In the genomic region with DNA sequence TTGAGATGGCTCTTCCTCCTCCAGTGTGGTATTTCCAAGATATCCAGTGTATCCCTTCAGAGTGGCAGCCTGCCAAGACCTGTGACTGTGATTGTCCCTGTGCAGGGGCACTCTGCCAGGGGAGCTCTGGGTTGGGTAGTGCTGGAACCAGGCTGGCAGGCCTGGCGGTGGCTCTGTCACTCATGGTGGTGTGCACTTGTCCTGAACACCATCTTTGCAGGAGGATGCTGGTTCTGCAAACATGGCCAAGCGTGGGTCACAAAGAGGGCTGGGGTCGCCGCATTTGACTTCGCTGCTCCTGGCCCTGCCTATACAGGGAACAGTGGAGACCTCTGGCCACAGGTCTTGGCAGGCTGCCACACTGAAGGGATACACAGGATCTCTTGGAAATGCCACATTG, we compare ENCODE assay signal across 21 cellular contexts.
DNase-seq lines count a peak whose midpoint lies in the region; ATAC-seq, FAIRE-seq and TF ChIP-seq lines count a peak whose summit lies in the region.
"Had no signal": no experiment of that assay in that cellular context is flagged by ENCODE, and none has a peak within 500 bp of the region (broad histone marks: within the 10 kb centered on the region; RNA-seq: fewer than 3 reads in every experiment).

No MANE protein-coding gene starts in this region.

- no peak overlapping the region for H2BK15ac ChIP-seq in H1 (ENCODE audit: low read length)

- H3K27ac ChIP-seq in H1 (ENCODE audit: low read depth, low read length): no peak overlapping the region
- H3K27ac ChIP-seq: foreskin keratinocyte, sigmoid colon, vagina had no signal

- no peak overlapping the region for H3K23ac ChIP-seq in H1 (ENCODE audit: insufficient read length)

- H2AK5ac ChIP-seq in H1 (ENCODE audit: low read depth, low read length): no peak overlapping the region

- H3K27me3 ChIP-seq in H1 (replicated peaks in 1 of 4; ENCODE audit: control insufficient read depth in 3 of 4, extremely low read depth in 1 of 4, insufficient read depth in 3 of 4, low read length in 3 of 4): no peaks in the 10 kb centered on the region
- H3K27me3 ChIP-seq: foreskin keratinocyte, sigmoid colon, vagina had no signal

- H3K4me1 ChIP-seq in H1 (replicated peaks in 1 of 4; ENCODE audit: control insufficient read depth in 3 of 4, insufficient read depth in 4 of 4, low read length in 3 of 4): peaks cover 2 to 9% (median 7%) of the 10 kb centered on the region in 4 experiments; a peak in 4 of 7 replicates

- TF ChIP-seq POLR2A in H1 (IDR thresholded peaks at IDR 0.05; ENCODE audit: control extremely low read depth in 1 of 2, low read depth in 2 of 2, low read length in 2 of 2): no peak

- no peak overlapping the region for H2BK12ac ChIP-seq in H1 (ENCODE audit: low read depth, low read length)

- no peak overlapping the region for H3K56ac ChIP-seq in H1 (replicated peaks; ENCODE audit: insufficient read length, low read depth, low read length)

- FAIRE-seq in H1 (lab: Jason Lieb, UNC): no peak

- no peak for TF ChIP-seq EP300 in H1 (IDR thresholded peaks at IDR 0.05; ENCODE audit: borderline replicate concordance in 1 of 2, low read depth in 2 of 2, low read length in 2 of 2)

- POLR2A ChIA-PET in H1 (lab: Charles Lee; ENCODE audit: partially characterized antibody): no interaction called here

- CTCF ChIA-PET in H1 (lab: Charles Lee; ENCODE audit: partially characterized antibody): interaction anchor here (1.0 to 1.6 kb wide), 2 partner anchors 96 to 302 kb away, joined by 3 read pairs; no protein-coding TSS in a partner anchor

- no peak overlapping the region for H4K5ac ChIP-seq in H1 (ENCODE audit: insufficient read length, low read depth, low read length)

- no peak for TF ChIP-seq RAD21 in H1 (IDR thresholded peaks at IDR 0.05 in 1 of 2, conservative IDR thresholded peaks at IDR 0.05 in 1 of 2; ENCODE audit: low read depth in 2 of 2, low read length in 2 of 2)

- H2BK120ac ChIP-seq in H1 (replicated peaks; ENCODE audit: low read depth, low read length): no peak overlapping the region

- no peaks in the 10 kb centered on the region for H3K9me3 ChIP-seq in H1 (ENCODE audit: insufficient read depth in 2 of 2, low read depth in 1 of 2, low read length in 1 of 2)
- H3K9me3 ChIP-seq: sigmoid colon, vagina had no signal

- H2BK20ac ChIP-seq in H1 (ENCODE audit: low read length): 0 out of 2 replicates have a peak overlapping the region, but pooled peaks have one; percentile 73

- no peak for TF ChIP-seq CTCF in H1 (IDR thresholded peaks at IDR 0.05; ENCODE audit: control extremely low read depth in 1 of 3, insufficient read depth in 1 of 3, low read depth in 1 of 3, low read length in 3 of 3)

- DNase-seq in COR-L47 (lab: John Stamatoyannopoulos, UW) (peak; percentile 79), NCI-H1105 treated with DMSO at 0.1 percent for 48 hours (lab: John Stamatoyannopoulos, UW) (peak; percentile 49), H1 (ENCODE audit: low read depth in 1 of 2, low spot score in 2 of 2) (no peak), mucosa of gallbladder (ENCODE audit: low spot score) (peak; percentile 86), H4 (ENCODE audit: low spot score) (no peak), T-helper 1 cell (no peak)
- no peak for DNase-seq in activated CD4-positive, alpha-beta T cell treated with anti-CD3 and anti-CD28 coated beads, Interleukin-2, amount 50 U/mL, for 1 hour
- DNase-seq: activated CD4-positive, alpha-beta memory T cell treated with anti-CD3 and anti-CD28 coated beads for 36 hours; activated naive CD4-positive, alpha-beta T cell treated with anti-CD3 and anti-CD28 coated beads, Interleukin-2, amount 50 U/mL, for 16 hours; activated T-cell treated with anti-CD3 and anti-CD28 coated beads, Interleukin-2, amount 50 U/mL, for 24 hours; cortex of kidney; foreskin keratinocyte; Kasumi-1; kidney glomerular epithelial cell; NCI-H1417 treated with DMSO at 0.1 percent for 48 hours; NCI-H510A; sigmoid colon; T-helper 2 cell had no signal

- H3K4me3 ChIP-seq in H1 (ENCODE audit: extremely low read depth in 1 of 4, insufficient read depth in 2 of 4, low read depth in 3 of 4, low read length in 4 of 4): no peak overlapping the region
- H3K4me3 ChIP-seq: sigmoid colon, vagina had no signal

- WGBS in H1 (ENCODE audit: extremely low coverage in 1 of 2, insufficient coverage in 1 of 2, insufficient read length in 1 of 2, insufficient replicate concordance in 2 of 2, low coverage in 1 of 2, low lambda C conversion rate in 2 of 2, missing lambda C conversion rate in 1 of 2), 2 experiments: 91% methylated on average over 5 of the region's 5 CpGs; no CpG with 5 or more reads in 1 of the 2 experiments

- no peaks in the 10 kb centered on the region for H4K20me1 ChIP-seq in H1 (replicated peaks in 1 of 2; ENCODE audit: control insufficient read depth in 1 of 2, insufficient read depth in 2 of 2, low read length in 2 of 2)

- peaks cover 0 to 4% (median under 1%) of the 10 kb centered on the region in 4 experiments; a peak in 3 of 8 replicates for H3K36me3 ChIP-seq in H1 (ENCODE audit: control insufficient read depth in 2 of 4, insufficient read depth in 4 of 4, low read length in 3 of 4)
- H3K36me3 ChIP-seq: vagina had no signal

- no peak overlapping the region for H2BK5ac ChIP-seq in H1 (ENCODE audit: low read depth, low read length)

- no peaks in the 10 kb centered on the region for H3K79me2 ChIP-seq in H1 (ENCODE audit: control insufficient read depth in 1 of 2, insufficient read depth in 2 of 2, low read length in 2 of 2)

- H3K4me2 ChIP-seq in H1 (ENCODE audit: insufficient read depth in 1 of 2, low read depth in 2 of 2, low read length in 2 of 2): no peak overlapping the region

- ATAC-seq in HG03342 (IDR thresholded peaks at IDR 0.05; ENCODE audit: unreplicated experiment): no peak
- ATAC-seq: CD8-positive, alpha-beta T cell; foreskin keratinocyte had no signal

- H3K9ac ChIP-seq in H1 (replicated peaks in 1 of 4; ENCODE audit: extremely low read depth in 1 of 4, low read depth in 3 of 4, low read length in 3 of 4): no peak overlapping the region

- no peaks in the 10 kb centered on the region; the same call in 1 of the 2 replicates for H3K79me1 ChIP-seq in H1 (ENCODE audit: low read depth, low read length)

- H4K8ac ChIP-seq in H1 (ENCODE audit: extremely low read depth, insufficient read depth, low read length): no peak overlapping the region

- H4K91ac ChIP-seq in H1 (replicated peaks; ENCODE audit: insufficient read length, low read length): no peak overlapping the region

- no peak overlapping the region for H2AFZ ChIP-seq in H1 (ENCODE audit: low read length)

- H3K14ac ChIP-seq in H1 (ENCODE audit: insufficient read length): no peak overlapping the region

- H3K23me2 ChIP-seq in H1 (ENCODE audit: low read depth, low read length): no peaks in the 10 kb centered on the region; the same call in 1 of the 2 replicates

- H3K4ac ChIP-seq in H1 (replicated peaks; ENCODE audit: insufficient read length, low read depth, low read length): no peak overlapping the region

- H3K18ac ChIP-seq in H1 (ENCODE audit: extremely low read depth, low read length): peak overlapping the region; percentile 65; the same call in 1 of the 2 replicates

TF ChIP-seq in H1, 55 proteins besides CTCF, POLR2A, EP300 and RAD21:
- TF ChIP-seq CHD1 (IDR thresholded peaks at IDR 0.05; ENCODE audit: low read depth, low read length) (no peak), TEAD4 (IDR thresholded peaks at IDR 0.05; ENCODE audit: low read depth, low read length) (no peak), CBX8 (IDR thresholded peaks at IDR 0.05; ENCODE audit: borderline replicate concordance, low read depth, low read length) (no peak), SRF (IDR thresholded peaks at IDR 0.05; ENCODE audit: low read depth, low read length) (no peak)
- TF ChIP-seq, protein P1, sequence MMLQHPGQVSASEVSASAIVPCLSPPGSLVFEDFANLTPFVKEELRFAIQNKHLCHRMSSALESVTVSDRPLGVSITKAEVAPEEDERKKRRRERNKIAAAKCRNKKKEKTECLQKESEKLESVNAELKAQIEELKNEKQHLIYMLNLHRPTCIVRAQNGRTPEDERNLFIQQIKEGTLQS (IDR thresholded peaks at IDR 0.05; ENCODE audit: insufficient read depth, low read depth, low read length): no peak
- TF ChIP-seq, protein P2, sequence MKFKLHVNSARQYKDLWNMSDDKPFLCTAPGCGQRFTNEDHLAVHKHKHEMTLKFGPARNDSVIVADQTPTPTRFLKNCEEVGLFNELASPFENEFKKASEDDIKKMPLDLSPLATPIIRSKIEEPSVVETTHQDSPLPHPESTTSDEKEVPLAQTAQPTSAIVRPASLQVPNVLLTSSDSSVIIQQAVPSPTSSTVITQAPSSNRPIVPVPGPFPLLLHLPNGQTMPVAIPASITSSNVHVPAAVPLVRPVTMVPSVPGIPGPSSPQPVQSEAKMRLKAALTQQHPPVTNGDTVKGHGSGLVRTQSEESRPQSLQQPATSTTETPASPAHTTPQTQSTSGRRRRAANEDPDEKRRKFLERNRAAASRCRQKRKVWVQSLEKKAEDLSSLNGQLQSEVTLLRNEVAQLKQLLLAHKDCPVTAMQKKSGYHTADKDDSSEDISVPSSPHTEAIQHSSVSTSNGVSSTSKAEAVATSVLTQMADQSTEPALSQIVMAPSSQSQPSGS (IDR thresholded peaks at IDR 0.05; ENCODE audit: low read length): no peak

Comparison
In these comparisons a context has a peak if more than half of its experiments do, and no peak if none do; other contexts are left out.
1. DNase-seq: peak in COR-L47 (single experiment), NCI-H1105 treated with DMSO at 0.1 percent for 48 hours (single experiment) and mucosa of gallbladder (single experiment); none in H1 (0 of 2), H4 (single experiment), T-helper 1 cell (0 of 5) and activated CD4-positive, alpha-beta T cell treated with anti-CD3 and anti-CD28 coated beads, Interleukin-2, amount 50 U/mL, for 1 hour (single experiment).